Comparison of ENCODE assay signal across 10 cellular contexts in the genomic region with DNA sequence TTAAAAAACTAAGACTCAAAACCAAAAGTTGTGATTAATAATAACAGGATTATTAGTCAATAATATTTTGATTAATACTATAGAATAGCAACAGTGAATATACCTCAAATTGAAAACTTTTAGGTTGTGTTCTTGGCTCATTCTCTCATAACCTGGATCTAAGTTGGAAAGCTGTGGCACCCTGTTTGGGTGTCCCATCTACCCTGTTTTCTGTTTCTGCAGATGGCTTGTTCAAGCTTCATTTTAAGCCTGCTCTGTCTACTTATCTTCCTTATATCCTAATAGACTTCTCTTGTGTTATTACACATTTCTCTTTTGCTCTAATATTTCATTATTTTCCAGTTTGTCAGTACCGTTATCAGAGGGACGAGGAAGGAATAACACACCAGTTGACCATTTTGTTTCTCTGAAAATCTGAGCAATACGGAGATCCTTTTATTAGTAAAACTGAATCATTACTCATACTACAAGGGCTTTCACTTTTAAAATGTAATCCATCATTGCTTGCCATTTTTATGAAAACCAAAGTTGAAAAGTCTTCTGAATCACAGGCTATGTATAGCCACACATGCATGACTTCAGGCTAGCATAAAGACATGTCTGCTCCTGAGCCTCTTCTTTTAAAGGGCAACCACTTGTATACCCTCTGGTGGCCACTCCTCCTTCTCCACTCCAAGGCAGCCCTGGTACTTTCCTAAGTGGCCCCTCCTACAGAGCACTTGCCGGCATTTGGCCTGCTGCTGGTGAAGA. TPM values are rescaled to one million over a fixed set of nuclear protein-coding genes. Genes with fewer than 3 reads are reported as not detected.
DNase-seq lines count a peak whose midpoint lies in the region; ATAC-seq and TF ChIP-seq lines count a peak whose summit lies in the region.
"Had no signal": no experiment of that assay in that cellular context is flagged by ENCODE, and none has a peak within 500 bp of the region (broad histone marks: within the 10 kb centered on the region; RNA-seq: fewer than 3 reads in every experiment).

No MANE protein-coding gene starts in this region.

- no peak overlapping the region for H3K4me3 Mint-ChIP-seq in activated naive CD8-positive, alpha-beta T cell treated with anti-CD3 and anti-CD28 coated beads for 36 hours
- H3K4me3 Mint-ChIP-seq in Calu3 (ENCODE audit: low read depth, unreplicated experiment) = no peak overlapping the region

- no peaks in the 10 kb centered on the region for H3K27me3 Mint-ChIP-seq in activated naive CD8-positive, alpha-beta T cell treated with anti-CD3 and anti-CD28 coated beads for 36 hours
- no peaks in the 10 kb centered on the region for H3K27me3 Mint-ChIP-seq in Calu3 (ENCODE audit: unreplicated experiment)

- H3K27ac Mint-ChIP-seq in activated naive CD8-positive, alpha-beta T cell treated with anti-CD3 and anti-CD28 coated beads for 36 hours = peak overlapping the region; percentile 38
- no peak overlapping the region for H3K27ac Mint-ChIP-seq in Calu3 (ENCODE audit: unreplicated experiment)

- H3K4me3 ChIP-seq in osteoblast (ENCODE audit: insufficient read depth, low read length) = peak overlapping the region; percentile 18

- peaks cover 6% of the 10 kb centered on the region for H3K36me3 Mint-ChIP-seq in activated naive CD8-positive, alpha-beta T cell treated with anti-CD3 and anti-CD28 coated beads for 36 hours
- H3K36me3 Mint-ChIP-seq in Calu3 (ENCODE audit: insufficient read depth, unreplicated experiment) = peaks cover 13% of the 10 kb centered on the region

- DNase-seq in activated naive CD8-positive, alpha-beta T cell treated with anti-CD3 and anti-CD28 coated beads for 36 hours = no peak
- DNase-seq in osteoblast (ENCODE audit: insufficient read length, low spot score, missing footprints) (peak; percentile 29), NOMO-1 treated with dmso at 0.1 percent for 144 hours (lab: John Stamatoyannopoulos, UW; ENCODE audit: unreplicated experiment) (no peak), Calu3 (no peak)
- DNase-seq in central memory CD4-positive, alpha-beta T cell = no peak
- DNase-seq: aorta had no signal

- peak; percentile 10 for TF ChIP-seq CTCF in osteoblast (IDR thresholded peaks at IDR 0.05; ENCODE audit: extremely low read depth, low read depth, low read length)
- no peak for TF ChIP-seq CTCF in Calu3 (IDR thresholded peaks at IDR 0.05; ENCODE audit: unreplicated experiment)

- CTCF ChIA-PET in Calu3 (lab: Charles Lee) = interaction anchor here (0.5 kb wide), 1 partner anchor 288 kb away, joined by 4 read pairs; no protein-coding TSS in a partner anchor

- H3K27ac ChIP-seq in osteoblast (ENCODE audit: low read depth, low read length) = peak overlapping the region; percentile 82
- H3K27ac ChIP-seq: parathyroid adenoma had no signal

- peaks cover 28% of the 10 kb centered on the region for H3K4me1 ChIP-seq in osteoblast (ENCODE audit: insufficient read depth, low read length)
- H3K4me1 ChIP-seq: parathyroid adenoma had no signal

- no TSS peak for BruUV-seq in Calu3 (replicated peaks; lab: Mats Ljungman, UMichigan)

- H3K36me3 ChIP-seq in osteoblast (ENCODE audit: insufficient read depth, low read length) = peaks cover 75% of the 10 kb centered on the region

- H3K9me3 Mint-ChIP-seq in activated naive CD8-positive, alpha-beta T cell treated with anti-CD3 and anti-CD28 coated beads for 36 hours = no peaks in the 10 kb centered on the region
- no peaks in the 10 kb centered on the region for H3K9me3 Mint-ChIP-seq in Calu3 (ENCODE audit: low read depth, unreplicated experiment)

- H3K4me1 Mint-ChIP-seq in activated naive CD8-positive, alpha-beta T cell treated with anti-CD3 and anti-CD28 coated beads for 36 hours = peaks cover 8% of the 10 kb centered on the region
- no peaks in the 10 kb centered on the region for H3K4me1 Mint-ChIP-seq in Calu3 (ENCODE audit: low read depth, unreplicated experiment)

- ATAC-seq in GM18867 (IDR thresholded peaks at IDR 0.05; ENCODE audit: unreplicated experiment) (peak; percentile 84), HG02798 (IDR thresholded peaks at IDR 0.05; ENCODE audit: poor library complexity, unreplicated experiment) (peak; percentile 78), GM19467 (IDR thresholded peaks at IDR 0.05; ENCODE audit: unreplicated experiment) (no peak)

- peak overlapping the region; percentile 56 for H3K4me2 ChIP-seq in osteoblast (ENCODE audit: insufficient read depth, low read length)

- no peak overlapping the region for H2AFZ ChIP-seq in osteoblast (ENCODE audit: low read length)
- H2AFZ ChIP-seq: parathyroid adenoma had no signal

- H3K9me3 ChIP-seq in osteoblast (ENCODE audit: low read depth, low read length) = no peaks in the 10 kb centered on the region

- H3K27me3 ChIP-seq in osteoblast (ENCODE audit: insufficient read depth, low read length) = no peaks in the 10 kb centered on the region

- H4K20me1 ChIP-seq in osteoblast (ENCODE audit: insufficient read depth, low read length) = no peaks in the 10 kb centered on the region

- intact Hi-C loops in Calu3 (cut with micrococcal nuclease; ENCODE audit: unreplicated experiment) = loop anchor here (2.0 to 5.0 kb wide), 2 partner anchors 272 to 317 kb away; no protein-coding TSS in a partner anchor

- peaks cover 7% of the 10 kb centered on the region for H3K79me2 ChIP-seq in osteoblast (ENCODE audit: insufficient read depth, low read length)
- H3K79me2 ChIP-seq: parathyroid adenoma had no signal

RNA-seq across cellular contexts. Expression of a gene that starts 22.3 kb away (rescaled TPM):
- 10 to 100 TPM; 39.2 to 42.0 TPM for total RNA-seq in activated naive CD8-positive, alpha-beta T cell treated with anti-CD3 and anti-CD28 coated beads for 36 hours
- 34.5 and 36.9 TPM in 2 replicates for total RNA-seq in osteoblast
- total RNA-seq in Calu3 (2022) = 35.3 and 41.0 TPM in 2 replicates

RNA-seq across cellular contexts. Expression of a gene that starts 22.4 kb away (rescaled TPM):
- total RNA-seq in activated naive CD8-positive, alpha-beta T cell treated with anti-CD3 and anti-CD28 coated beads for 36 hours = 10 to 100 TPM; 36.1 to 38.1 TPM
- 11.8 and 13.8 TPM in 2 replicates for total RNA-seq in osteoblast
- 9.3 and 9.6 TPM in 2 replicates for total RNA-seq in Calu3 (2022)

RNA-seq across cellular contexts. Expression of a gene that starts 50.3 kb away (rescaled TPM):
- total RNA-seq in activated naive CD8-positive, alpha-beta T cell treated with anti-CD3 and anti-CD28 coated beads for 36 hours = 1 to 10 TPM; 4.4 to 5.2 TPM
- total RNA-seq in osteoblast (33.3 and 35.5 TPM in 2 replicates), Calu3 (2022) (6.3 and 7.4 TPM in 2 replicates)
